16 cellular contexts compared by ENCODE assay signal in genomic region chr4:174111350-174111888, GRCh38.
DNase-seq lines count a peak whose midpoint lies in the region; ATAC-seq, FAIRE-seq and TF ChIP-seq lines count a peak whose summit lies in the region.
"Had no signal": no experiment of that assay in that cellular context is flagged by ENCODE, and none has a peak within 500 bp of the region (broad histone marks: within the 10 kb centered on the region; RNA-seq: fewer than 3 reads in every experiment).

No MANE protein-coding gene starts in this region.

- FAIRE-seq in endometrium (lab: Jason Lieb, UNC) = peak; percentile 99
- no peak for FAIRE-seq in GM12892 (lab: Jason Lieb, UNC)
- FAIRE-seq: G401.6, GM12891 had no signal

- no peaks in the 10 kb centered on the region for H3K36me3 ChIP-seq in GM23248 (ENCODE audit: low read depth)
- peaks cover 6% of the 10 kb centered on the region for H3K36me3 ChIP-seq in muscle layer of colon (ENCODE audit: insufficient read depth, low read length)
- H3K36me3 ChIP-seq in H7 (replicated peaks; ENCODE audit: control insufficient read depth, insufficient read depth, low read length) = no peaks in the 10 kb centered on the region

- no peaks in the 10 kb centered on the region for H3K9me2 ChIP-seq in GM23248 (ENCODE audit: insufficient read depth)

- H3K79me2 ChIP-seq in GM23248 (ENCODE audit: insufficient read depth) = no peaks in the 10 kb centered on the region

- H3K27me3 ChIP-seq in GM23248 (replicated peaks; ENCODE audit: insufficient read depth) (no peaks in the 10 kb centered on the region), muscle layer of colon (ENCODE audit: control insufficient read depth in 1 of 2, insufficient read depth in 2 of 2, low read length in 2 of 2) (no peaks in the 10 kb centered on the region), H7 (ENCODE audit: control insufficient read depth, insufficient read depth, low read length) (no peaks in the 10 kb centered on the region)

- TF ChIP-seq POLR2A in GM12892 (IDR thresholded peaks at IDR 0.05; ENCODE audit: low read depth, low read length) = no peak

- in situ Hi-C loops in GM23248 (cut with MboI) = no loop called here

- H3K27ac ChIP-seq in GM23248 = no peak overlapping the region
- peak overlapping the region; percentile 79 for H3K27ac ChIP-seq in muscle layer of colon (ENCODE audit: low read depth, low read length)
- H3K27ac ChIP-seq: KMS-11 had no signal

- H3K4me1 ChIP-seq in GM23248 (ENCODE audit: insufficient read depth) (no peaks in the 10 kb centered on the region), muscle layer of colon (ENCODE audit: insufficient read depth, low read length) (peaks cover 27% of the 10 kb centered on the region)

- H2AFZ ChIP-seq in GM23248 = peak overlapping the region; percentile 12; the same call in 1 of the 2 replicates
- H2AFZ ChIP-seq: GM23338 had no signal

- WGBS in GM23248 (ENCODE audit: low coverage in 1 of 2, low lambda C conversion rate in 2 of 2, missing lambda C conversion rate in 2 of 2), 2 experiments = 53 to 65% methylated on average over 2 of the region's 2 CpGs

- H3K4me2 ChIP-seq in GM23248 (ENCODE audit: unreplicated experiment) = no peak overlapping the region
- H3K4me2 ChIP-seq: GM23338, KMS-11 had no signal

- H3F3A ChIP-seq in GM23248 (ENCODE audit: insufficient read depth) = no peaks in the 10 kb centered on the region

- H3K9ac ChIP-seq in GM23248 (no peak overlapping the region), muscle layer of colon (ENCODE audit: low read length) (no peak overlapping the region)
- H3K9ac ChIP-seq: KMS-11 had no signal

- ATAC-seq in GM21515 (IDR thresholded peaks at IDR 0.05; ENCODE audit: unreplicated experiment) = no peak
- ATAC-seq: GM23338 had no signal

- DNase-seq in GM23248 (no peak), NCI-H69 (lab: John Stamatoyannopoulos, UW) (peak; percentile 90), GM12892 (ENCODE audit: insufficient read length) (no peak), H7 (no peak)
- DNase-seq in activated naive CD4-positive, alpha-beta T cell treated with Interleukin-2 at 50 U/mL for 16 hours = no peak
- DNase-seq: DMS79, HFFc6, NCI-H2029, NCI-H526 had no signal

- H3K4me3 ChIP-seq in GM23248 (no peak overlapping the region), muscle layer of colon (ENCODE audit: low read depth in 1 of 2, low read length in 2 of 2) (no peak overlapping the region), H7 (ENCODE audit: insufficient read depth, low read depth, low read length) (no peak overlapping the region)
- H3K4me3 ChIP-seq: GM23338 had no signal

- H4K20me1 ChIP-seq in GM23248 (ENCODE audit: insufficient read depth) = no peaks in the 10 kb centered on the region

- H3K9me3 ChIP-seq in GM23248 (ENCODE audit: low read depth) (no peaks in the 10 kb centered on the region), muscle layer of colon (ENCODE audit: low read length) (no peaks in the 10 kb centered on the region)
